Comparison of ENCODE assay signal across 1 cellular context in the genomic region with DNA sequence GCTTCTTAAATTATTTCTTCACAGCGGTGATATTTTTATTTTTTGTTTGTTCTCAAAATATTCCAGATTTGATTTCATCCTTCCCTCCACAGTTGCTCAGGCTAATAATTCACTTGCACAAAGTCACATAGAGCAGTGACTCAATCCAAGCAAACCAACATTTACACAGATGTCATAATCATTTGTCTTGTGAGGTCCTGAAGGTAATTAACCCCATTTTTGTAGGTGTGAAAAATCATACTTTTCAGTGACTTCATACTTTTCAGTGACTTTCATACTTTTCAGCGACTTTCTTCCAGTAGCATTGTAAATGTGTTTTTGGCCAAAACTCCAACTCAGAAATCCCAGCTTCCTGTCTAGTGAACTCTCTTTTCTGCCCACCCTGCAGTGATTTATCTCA.
TF ChIP-seq lines count a peak whose summit lies in the region.

No MANE protein-coding gene starts in this region.

TF ChIP-seq in GM23338, 12 proteins besides CTCF, POLR2A, EP300 and RAD21:
- TF ChIP-seq NANOG (IDR thresholded peaks at IDR 0.05; ENCODE audit: borderline replicate concordance) (no peak), EZH2 (IDR thresholded peaks at IDR 0.05; ENCODE audit: low read depth, unreplicated experiment) (no peak), POLR2AphosphoS5 (IDR thresholded peaks at IDR 0.05; ENCODE audit: low read depth) (no peak), EZH2phosphoT487 (IDR thresholded peaks at IDR 0.05; ENCODE audit: unreplicated experiment) (no peak), STAT1 (IDR thresholded peaks at IDR 0.05; ENCODE audit: unreplicated experiment) (no peak)
- TF ChIP-seq, protein P1, sequence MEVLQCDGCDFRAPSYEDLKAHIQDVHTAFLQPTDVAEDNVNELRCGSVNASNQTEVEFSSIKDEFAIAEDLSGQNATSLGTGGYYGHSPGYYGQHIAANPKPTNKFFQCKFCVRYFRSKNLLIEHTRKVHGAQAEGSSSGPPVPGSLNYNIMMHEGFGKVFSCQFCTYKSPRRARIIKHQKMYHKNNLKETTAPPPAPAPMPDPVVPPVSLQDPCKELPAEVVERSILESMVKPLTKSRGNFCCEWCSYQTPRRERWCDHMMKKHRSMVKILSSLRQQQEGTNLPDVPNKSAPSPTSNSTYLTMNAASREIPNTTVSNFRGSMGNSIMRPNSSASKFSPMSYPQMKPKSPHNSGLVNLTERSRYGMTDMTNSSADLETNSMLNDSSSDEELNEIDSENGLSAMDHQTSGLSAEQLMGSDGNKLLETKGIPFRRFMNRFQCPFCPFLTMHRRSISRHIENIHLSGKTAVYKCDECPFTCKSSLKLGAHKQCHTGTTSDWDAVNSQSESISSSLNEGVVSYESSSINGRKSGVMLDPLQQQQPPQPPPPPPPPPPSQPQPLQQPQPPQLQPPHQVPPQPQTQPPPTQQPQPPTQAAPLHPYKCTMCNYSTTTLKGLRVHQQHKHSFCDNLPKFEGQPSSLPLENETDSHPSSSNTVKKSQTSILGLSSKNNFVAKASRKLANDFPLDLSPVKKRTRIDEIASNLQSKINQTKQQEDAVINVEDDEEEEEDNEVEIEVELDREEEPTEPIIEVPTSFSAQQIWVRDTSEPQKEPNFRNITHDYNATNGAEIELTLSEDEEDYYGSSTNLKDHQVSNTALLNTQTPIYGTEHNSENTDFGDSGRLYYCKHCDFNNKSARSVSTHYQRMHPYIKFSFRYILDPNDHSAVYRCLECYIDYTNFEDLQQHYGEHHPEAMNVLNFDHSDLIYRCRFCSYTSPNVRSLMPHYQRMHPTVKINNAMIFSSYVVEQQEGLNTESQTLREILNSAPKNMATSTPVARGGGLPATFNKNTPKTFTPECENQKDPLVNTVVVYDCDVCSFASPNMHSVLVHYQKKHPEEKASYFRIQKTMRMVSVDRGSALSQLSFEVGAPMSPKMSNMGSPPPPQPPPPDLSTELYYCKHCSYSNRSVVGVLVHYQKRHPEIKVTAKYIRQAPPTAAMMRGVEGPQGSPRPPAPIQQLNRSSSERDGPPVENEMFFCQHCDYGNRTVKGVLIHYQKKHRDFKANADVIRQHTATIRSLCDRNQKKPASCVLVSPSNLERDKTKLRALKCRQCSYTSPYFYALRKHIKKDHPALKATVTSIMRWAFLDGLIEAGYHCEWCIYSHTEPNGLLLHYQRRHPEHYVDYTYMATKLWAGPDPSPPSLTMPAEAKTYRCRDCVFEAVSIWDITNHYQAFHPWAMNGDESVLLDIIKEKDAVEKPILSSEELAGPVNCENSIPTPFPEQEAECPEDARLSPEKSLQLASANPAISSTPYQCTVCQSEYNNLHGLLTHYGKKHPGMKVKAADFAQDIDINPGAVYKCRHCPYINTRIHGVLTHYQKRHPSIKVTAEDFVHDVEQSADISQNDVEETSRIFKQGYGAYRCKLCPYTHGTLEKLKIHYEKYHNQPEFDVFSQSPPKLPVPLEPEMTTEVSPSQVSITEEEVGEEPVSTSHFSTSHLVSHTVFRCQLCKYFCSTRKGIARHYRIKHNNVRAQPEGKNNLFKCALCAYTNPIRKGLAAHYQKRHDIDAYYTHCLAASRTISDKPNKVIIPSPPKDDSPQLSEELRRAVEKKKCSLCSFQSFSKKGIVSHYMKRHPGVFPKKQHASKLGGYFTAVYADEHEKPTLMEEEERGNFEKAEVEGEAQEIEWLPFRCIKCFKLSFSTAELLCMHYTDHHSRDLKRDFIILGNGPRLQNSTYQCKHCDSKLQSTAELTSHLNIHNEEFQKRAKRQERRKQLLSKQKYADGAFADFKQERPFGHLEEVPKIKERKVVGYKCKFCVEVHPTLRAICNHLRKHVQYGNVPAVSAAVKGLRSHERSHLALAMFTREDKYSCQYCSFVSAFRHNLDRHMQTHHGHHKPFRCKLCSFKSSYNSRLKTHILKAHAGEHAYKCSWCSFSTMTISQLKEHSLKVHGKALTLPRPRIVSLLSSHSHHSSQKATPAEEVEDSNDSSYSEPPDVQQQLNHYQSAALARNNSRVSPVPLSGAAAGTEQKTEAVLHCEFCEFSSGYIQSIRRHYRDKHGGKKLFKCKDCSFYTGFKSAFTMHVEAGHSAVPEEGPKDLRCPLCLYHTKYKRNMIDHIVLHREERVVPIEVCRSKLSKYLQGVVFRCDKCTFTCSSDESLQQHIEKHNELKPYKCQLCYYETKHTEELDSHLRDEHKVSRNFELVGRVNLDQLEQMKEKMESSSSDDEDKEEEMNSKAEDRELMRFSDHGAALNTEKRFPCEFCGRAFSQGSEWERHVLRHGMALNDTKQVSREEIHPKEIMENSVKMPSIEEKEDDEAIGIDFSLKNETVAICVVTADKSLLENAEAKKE (CRISPR knock-in tag; IDR thresholded peaks at IDR 0.05): no peak
- TF ChIP-seq, protein P2, sequence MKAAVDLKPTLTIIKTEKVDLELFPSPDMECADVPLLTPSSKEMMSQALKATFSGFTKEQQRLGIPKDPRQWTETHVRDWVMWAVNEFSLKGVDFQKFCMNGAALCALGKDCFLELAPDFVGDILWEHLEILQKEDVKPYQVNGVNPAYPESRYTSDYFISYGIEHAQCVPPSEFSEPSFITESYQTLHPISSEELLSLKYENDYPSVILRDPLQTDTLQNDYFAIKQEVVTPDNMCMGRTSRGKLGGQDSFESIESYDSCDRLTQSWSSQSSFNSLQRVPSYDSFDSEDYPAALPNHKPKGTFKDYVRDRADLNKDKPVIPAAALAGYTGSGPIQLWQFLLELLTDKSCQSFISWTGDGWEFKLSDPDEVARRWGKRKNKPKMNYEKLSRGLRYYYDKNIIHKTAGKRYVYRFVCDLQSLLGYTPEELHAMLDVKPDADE (IDR thresholded peaks at IDR 0.05): no peak
